In genomic region chr1:22388666-22389455, GRCh38 we compare ENCODE assay signal across 18 cellular contexts.
DNase-seq lines count a peak whose midpoint lies in the region; ATAC-seq and TF ChIP-seq lines count a peak whose summit lies in the region.
"Had no signal": no experiment of that assay in that cellular context is flagged by ENCODE, and none has a peak within 500 bp of the region (broad histone marks: within the 10 kb centered on the region; RNA-seq: fewer than 3 reads in every experiment).

No MANE protein-coding gene starts in this region.

- CTCF ChIA-PET in PC-3 (lab: Charles Lee): no interaction called here

- TF ChIP-seq CTCF in PC-3 (conservative IDR thresholded peaks at IDR 0.05; ENCODE audit: low read depth, low read length) (no peak), epithelial cell of esophagus (IDR thresholded peaks at IDR 0.05; ENCODE audit: insufficient read depth, low read depth, low read length, missing control alignments) (no peak)

- no peak overlapping the region for H2AFZ ChIP-seq in PC-3 (ENCODE audit: low read length)

- H3F3A ChIP-seq in PC-3 (ENCODE audit: low read length, unreplicated experiment): no peaks in the 10 kb centered on the region

- no peak overlapping the region for H3K4me3 ChIP-seq in PC-3 (ENCODE audit: low read length)
- no peak overlapping the region for H3K4me3 ChIP-seq in epithelial cell of esophagus (ENCODE audit: low read length)
- H3K4me3 ChIP-seq: gastrocnemius medialis, psoas muscle had no signal

- POLR2A ChIA-PET in PC-3 (lab: Charles Lee; ENCODE audit: unreplicated experiment): no interaction called here

- H3K4me2 ChIP-seq in PC-3 (ENCODE audit: low read length): no peak overlapping the region

- BruUV-seq in PC-3 (replicated peaks; lab: Mats Ljungman, UMichigan): no TSS peak

- no peaks in the 10 kb centered on the region for H3K9me3 ChIP-seq in PC-3 (ENCODE audit: low read length)
- H3K9me3 ChIP-seq: gastrocnemius medialis, psoas muscle had no signal

- H3K4me1 ChIP-seq in PC-3 (ENCODE audit: insufficient read depth, low read length): no peaks in the 10 kb centered on the region; the same call in 1 of the 2 replicates
- H3K4me1 ChIP-seq: gastrocnemius medialis, psoas muscle had no signal

- no peaks in the 10 kb centered on the region for H3K36me3 ChIP-seq in PC-3 (ENCODE audit: low read depth, low read length)
- H3K36me3 ChIP-seq: gastrocnemius medialis had no signal

- intact Hi-C loops in PC-3 (cut with micrococcal nuclease): no loop called here

- 0 out of 2 replicates have a peak, but pooled peaks cover 6% of the 10 kb centered on the region for H3K27me3 ChIP-seq in PC-3 (ENCODE audit: low read length)

- no peaks in the 10 kb centered on the region for H3K79me2 ChIP-seq in PC-3 (ENCODE audit: low read length)

- no peak overlapping the region for H3K27ac ChIP-seq in PC-3 (ENCODE audit: low read length)
- H3K27ac ChIP-seq: gastrocnemius medialis, psoas muscle had no signal

- no peaks in the 10 kb centered on the region for H4K20me1 ChIP-seq in PC-3 (ENCODE audit: low read length)

- no peak for ATAC-seq in PC-3
- ATAC-seq in HG03175 (IDR thresholded peaks at IDR 0.05; ENCODE audit: unreplicated experiment): no peak
- ATAC-seq: gastrocnemius medialis, psoas muscle had no signal

- H3K9ac ChIP-seq in PC-3 (ENCODE audit: low read length): no peak overlapping the region

- DNase-seq in Daoy (ENCODE audit: low read depth): peak; percentile 53
- peak; percentile 22 for DNase-seq in PC-3
- DNase-seq in epithelial cell of esophagus (ENCODE audit: low read depth): peak; percentile 80
- peak; percentile 8 for DNase-seq in non-pigmented ciliary epithelial cell (ENCODE audit: low read depth)
- DNase-seq in SK-N-DZ (ENCODE audit: low spot score): no peak
- DNase-seq in activated CD4-positive, alpha-beta T cell treated with anti-CD3 and anti-CD28 coated beads, Interleukin-2, amount 50 U/mL, for 4 hours: no peak
- DNase-seq in T-helper 9 cell: no peak
- DNase-seq: activated CD4-positive, alpha-beta T cell treated with anti-CD3 and anti-CD28 coated beads for 48 hours; activated T-cell treated with anti-CD3 and anti-CD28 coated beads, Interleukin-2, amount 50 U/mL, for 48 hours; gastrocnemius medialis; GF-D8; GOT3; immature natural killer cell; NCI-H146; psoas muscle; RPMI8226; T-helper 2 cell had no signal

- H3K9me2 ChIP-seq in PC-3 (replicated peaks; ENCODE audit: low read length): no peaks in the 10 kb centered on the region

Comparison
In these comparisons a context has a peak if more than half of its experiments do, and no peak if none do; other contexts are left out.
1. DNase-seq: peak in Daoy (single experiment), PC-3 (single experiment), epithelial cell of esophagus (single experiment) and non-pigmented ciliary epithelial cell (single experiment); none in SK-N-DZ (single experiment), activated CD4-positive, alpha-beta T cell treated with anti-CD3 and anti-CD28 coated beads, Interleukin-2, amount 50 U/mL, for 4 hours (0 of 2) and T-helper 9 cell (single experiment).